24 cellular contexts compared by ENCODE assay signal in genomic region chr5:28012538-28012937, GRCh38.
DNase-seq lines count a peak whose midpoint lies in the region; ATAC-seq and TF ChIP-seq lines count a peak whose summit lies in the region.
"Had no signal": no experiment of that assay in that cellular context is flagged by ENCODE, and none has a peak within 500 bp of the region (broad histone marks: within the 10 kb centered on the region; RNA-seq: fewer than 3 reads in every experiment).

No MANE protein-coding gene starts in this region.

- no peaks in the 10 kb centered on the region for H3K4me1 Mint-ChIP-seq in activated CD4-positive, alpha-beta T cell treated with anti-CD3 and anti-CD28 coated beads, Interleukin-2, amount 10 ng/mL, durations not matched to agents 24 days and 14 days
- H3K4me1 Mint-ChIP-seq: activated CD4-positive, alpha-beta memory T cell treated with anti-CD3 and anti-CD28 coated beads, Interleukin-2, amount 10 ng/mL, durations not matched to agents 7 days and 5 days; activated naive CD8-positive, alpha-beta T cell treated with anti-CD3 and anti-CD28 coated beads, Interleukin-2, amount 50 U/mL, for 24 hours; brain; CD8-positive, alpha-beta memory T cell; GM23338; naive B cell had no signal

- H3K9me3 Mint-ChIP-seq in activated CD4-positive, alpha-beta T cell treated with anti-CD3 and anti-CD28 coated beads, Interleukin-2, amount 10 ng/mL, durations not matched to agents 24 days and 14 days = peaks cover 12% of the 10 kb centered on the region

- H3K36me3 Mint-ChIP-seq in activated CD4-positive, alpha-beta T cell treated with anti-CD3 and anti-CD28 coated beads, Interleukin-2, amount 10 ng/mL, durations not matched to agents 24 days and 14 days (ENCODE audit: low read depth) = no peaks in the 10 kb centered on the region
- H3K36me3 Mint-ChIP-seq: brain; CD8-positive, alpha-beta memory T cell; naive B cell had no signal

- intact Hi-C loops in activated CD4-positive, alpha-beta T cell treated with anti-CD3 and anti-CD28 coated beads, Interleukin-2, amount 10 ng/mL, durations not matched to agents 24 days and 14 days (cut with micrococcal nuclease) = no loop called here

- no peak overlapping the region for H3K27ac Mint-ChIP-seq in activated CD4-positive, alpha-beta T cell treated with anti-CD3 and anti-CD28 coated beads, Interleukin-2, amount 10 ng/mL, durations not matched to agents 24 days and 14 days
- H3K27ac Mint-ChIP-seq: activated CD4-positive, alpha-beta memory T cell treated with anti-CD3 and anti-CD28 coated beads, Interleukin-2, amount 10 ng/mL, durations not matched to agents 7 days and 5 days; activated naive CD8-positive, alpha-beta T cell treated with anti-CD3 and anti-CD28 coated beads, Interleukin-2, amount 50 U/mL, for 24 hours; brain; CD8-positive, alpha-beta memory T cell; GM23338; naive B cell had no signal

- no peak for TF ChIP-seq POLR2A in NB4 (IDR thresholded peaks at IDR 0.05; ENCODE audit: extremely low read depth, insufficient read length)

- TF ChIP-seq CTCF in NB4 (IDR thresholded peaks at IDR 0.05; ENCODE audit: low read depth, low read length) = no peak

- H3K27me3 Mint-ChIP-seq in activated CD4-positive, alpha-beta T cell treated with anti-CD3 and anti-CD28 coated beads, Interleukin-2, amount 10 ng/mL, durations not matched to agents 24 days and 14 days = no peaks in the 10 kb centered on the region
- H3K27me3 Mint-ChIP-seq: activated CD4-positive, alpha-beta memory T cell treated with anti-CD3 and anti-CD28 coated beads, Interleukin-2, amount 10 ng/mL, durations not matched to agents 7 days and 5 days; activated naive CD8-positive, alpha-beta T cell treated with anti-CD3 and anti-CD28 coated beads, Interleukin-2, amount 50 U/mL, for 24 hours; CD8-positive, alpha-beta memory T cell; naive B cell had no signal

- no peak overlapping the region for H3K4me3 ChIP-seq in NB4 (ENCODE audit: low read depth, low read length)
- H3K4me3 ChIP-seq: GM23338, left lung, thoracic aorta had no signal

- DNase-seq in GDM1 (lab: John Stamatoyannopoulos, UW) = peak; percentile 7
- DNase-seq in HEK293T (ENCODE audit: extremely low spot score) = peak; percentile 48
- DNase-seq in NB4 (ENCODE audit: low read depth) = peak; percentile 5
- DNase-seq in UCSD-AML1 (lab: John Stamatoyannopoulos, UW; ENCODE audit: unreplicated experiment) = peak; percentile 5
- DNase-seq in anterior cingulate cortex (lab: John Stamatoyannopoulos, UW) = no peak
- no peak for DNase-seq in activated CD4-positive, alpha-beta T cell treated with anti-CD3 and anti-CD28 coated beads, Interleukin-2, amount 10 ng/mL, durations not matched to agents 24 days and 14 days
- DNase-seq: activated CD4-positive, alpha-beta memory T cell treated with anti-CD3 and anti-CD28 coated beads, Interleukin-2, amount 10 ng/mL, durations not matched to agents 7 days and 5 days; activated CD4-positive, CD25-positive, alpha-beta regulatory T cell; activated effector memory CD4-positive, alpha-beta T cell treated with anti-CD3 and anti-CD28 coated beads, Interleukin-2, amount 50 U/mL, for 16 hours; activated naive CD8-positive, alpha-beta T cell treated with anti-CD3 and anti-CD28 coated beads, Interleukin-2, amount 50 U/mL, for 24 hours; CD8-positive, alpha-beta memory T cell; foreskin melanocyte; left lung; naive B cell; NCI-H1436 treated with DMSO at 0.1 percent for 48 hours; NCI-H524; occipital lobe; small intestine; stimulated activated CD4-positive, alpha-beta T cell treated with anti-CD3 and anti-CD28 coated beads, Interleukin-4, amount 100 ng/mL, for 1 hour; stimulated activated naive CD4-positive, alpha-beta T cell treated with Interleukin-2 at 50 U/mL for 16 hours had no signal

- POLR2A ChIA-PET in HEK293T (lab: Yijun Ruan, JAX) = no interaction called here

- H3K4me3 Mint-ChIP-seq in activated CD4-positive, alpha-beta T cell treated with anti-CD3 and anti-CD28 coated beads, Interleukin-2, amount 10 ng/mL, durations not matched to agents 24 days and 14 days = no peak overlapping the region
- H3K4me3 Mint-ChIP-seq: activated CD4-positive, alpha-beta memory T cell treated with anti-CD3 and anti-CD28 coated beads, Interleukin-2, amount 10 ng/mL, durations not matched to agents 7 days and 5 days; activated naive CD8-positive, alpha-beta T cell treated with anti-CD3 and anti-CD28 coated beads, Interleukin-2, amount 50 U/mL, for 24 hours; brain; CD8-positive, alpha-beta memory T cell; GM23338; naive B cell had no signal

- CTCF ChIA-PET in HEK293T (lab: Yijun Ruan, JAX) = interaction anchor here (0.7 kb wide), 1 partner anchor 1069 kb away, joined by 3 read pairs; no protein-coding TSS in a partner anchor

- ATAC-seq in HG03025 (IDR thresholded peaks at IDR 0.05; ENCODE audit: low FRiP score, unreplicated experiment) = no peak
- ATAC-seq: activated naive CD8-positive, alpha-beta T cell treated with anti-CD3 and anti-CD28 coated beads, Interleukin-2, amount 50 U/mL, for 24 hours; GM23338; left lung had no signal

TF ChIP-seq in HEK293T, 16 proteins besides CTCF, POLR2A, EP300 and RAD21:
- no peak for TF ChIP-seq SP1 (IDR thresholded peaks at IDR 0.05)
- TF ChIP-seq L3MBTL2 (conservative IDR thresholded peaks at IDR 0.05) = peak; percentile 44; the same call in 1 of the 2 replicates

Comparison
In these comparisons a context has a peak if more than half of its experiments do, and no peak if none do; other contexts are left out.
1. DNase-seq: peak in GDM1 (single experiment), HEK293T (single experiment), NB4 (single experiment) and UCSD-AML1 (single experiment); none in anterior cingulate cortex (0 of 58) and activated CD4-positive, alpha-beta T cell treated with anti-CD3 and anti-CD28 coated beads, Interleukin-2, amount 10 ng/mL, durations not matched to agents 24 days and 14 days (single experiment).